Comparison of ENCODE assay signal across 25 cellular contexts in the genomic region with DNA sequence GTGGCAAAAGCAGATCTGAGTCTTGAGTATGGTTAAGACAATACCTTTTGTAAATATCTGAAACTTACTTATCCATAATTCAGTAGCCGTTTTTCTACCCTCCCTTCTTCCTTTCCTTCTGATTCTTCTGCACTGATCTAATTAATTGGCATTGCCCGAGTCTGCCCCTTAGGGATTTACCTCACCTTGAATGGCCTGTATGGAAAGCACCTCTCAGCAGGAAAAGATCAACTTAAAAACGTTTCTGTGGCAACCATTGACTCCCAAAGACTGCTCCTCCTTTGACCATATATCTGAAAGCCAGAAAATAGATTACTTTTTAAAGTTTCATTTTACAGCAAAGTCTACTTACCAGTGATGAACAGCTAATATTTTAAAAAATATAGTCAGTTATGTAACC.
"Had no signal": no experiment of that assay in that cellular context is flagged by ENCODE, and none has a peak within 500 bp of the region (broad histone marks: within the 10 kb centered on the region; RNA-seq: fewer than 3 reads in every experiment).

No MANE protein-coding gene starts in this region.

- H3K4me1 ChIP-seq: ascending aorta, heart left ventricle, left lung, lower lobe of right lung, stomach, tibial artery had no signal

- H3K4me1 Mint-ChIP-seq: activated B cell treated with CpG ODN at 0.5 μM for 24 hours; stimulated activated naive B cell treated with anti-CD40 and anti-IgM and Interleukin-4, amounts not matched to agents 10 μg/mL and 1 μg/mL and 100 μg/mL, for 72 hours had no signal

- H3K36me3 ChIP-seq: ascending aorta, cardiac muscle cell, heart left ventricle, left lung, lower lobe of right lung, stomach, tibial artery had no signal

- H3K9me3 ChIP-seq: ascending aorta, heart left ventricle, left lung, lower lobe of right lung, mucosa of descending colon, stomach, tibial artery had no signal

- H3K27me3 Mint-ChIP-seq: activated B cell treated with CpG ODN at 0.5 μM for 24 hours; natural killer cell treated with Interleukin-12 subunit alpha and Interleukin-12 subunit beta and Interleukin-15 and Interleukin-18, amount 100 ng/mL, for 72 hours; stimulated activated naive B cell treated with anti-CD40 and anti-IgM and Interleukin-4, amounts not matched to agents 10 μg/mL and 1 μg/mL and 100 μg/mL, for 72 hours had no signal

- ATAC-seq: activated T-cell treated with anti-CD3 and anti-CD28 coated beads, Interleukin-2, amount 50 U/mL, for 72 hours; esophagus mucosa; heart left ventricle; left lung; lower lobe of right lung; mucosa of descending colon; natural killer cell treated with Interleukin-12 subunit alpha and Interleukin-12 subunit beta and Interleukin-15 and Interleukin-18, amount 100 ng/mL, for 72 hours; right cardiac atrium; stimulated activated naive B cell treated with anti-CD40 and anti-IgM and Interleukin-4, amounts not matched to agents 10 μg/mL and 1 μg/mL and 100 μg/mL, for 72 hours had no signal

- H3K27me3 ChIP-seq: ascending aorta, heart left ventricle, left lung, stomach, tibial artery had no signal

- H3K27ac Mint-ChIP-seq: activated B cell treated with CpG ODN at 0.5 μM for 24 hours; activated naive CD8-positive, alpha-beta T cell; brain; natural killer cell treated with Interleukin-12 subunit alpha and Interleukin-12 subunit beta and Interleukin-15 and Interleukin-18, amount 100 ng/mL, for 72 hours; stimulated activated naive B cell treated with anti-CD40 and anti-IgM and Interleukin-4, amounts not matched to agents 10 μg/mL and 1 μg/mL and 100 μg/mL, for 72 hours had no signal

- H3K4me3 ChIP-seq: ascending aorta, cardiac muscle cell, heart left ventricle, left lung, lower lobe of right lung, mucosa of descending colon, stomach, tibial artery had no signal

- DNase-seq: activated B cell treated with CpG ODN at 0.5 μM for 24 hours; activated naive CD4-positive, alpha-beta T cell treated with Interleukin-2 at 50 U/mL for 16 hours; activated T-cell treated with anti-CD3 and anti-CD28 coated beads for 4 hours; activated T-cell treated with anti-CD3 and anti-CD28 coated beads, Interleukin-2, amount 50 U/mL, for 72 hours; cortex of kidney; foreskin fibroblast; heart left ventricle; left lung; lower lobe of right lung; mesenchymal stem cell; mucosa of descending colon; posterior cingulate gyrus; right cardiac atrium; stimulated activated CD4-positive, alpha-beta T cell treated with anti-CD3 and anti-CD28 coated beads, Interleukin-15, amount 100 ng/mL, for 24 hours; stimulated activated CD4-positive, alpha-beta T cell treated with anti-CD3 and anti-CD28 coated beads, Interleukin-2, amount 100 ng/mL, for 24 hours; stimulated activated naive B cell treated with anti-CD40 and anti-IgM and Interleukin-4, amounts not matched to agents 10 μg/mL and 1 μg/mL and 100 μg/mL, for 72 hours; stomach; T-helper 2 cell; tibial artery had no signal

- H3K27ac ChIP-seq: ascending aorta, cardiac muscle cell, heart left ventricle, left lung, lower lobe of right lung, stomach, tibial artery had no signal

- H3K4me3 Mint-ChIP-seq: activated B cell treated with CpG ODN at 0.5 μM for 24 hours; activated naive CD8-positive, alpha-beta T cell; activated T-cell treated with anti-CD3 and anti-CD28 coated beads, Interleukin-2, amount 50 U/mL, for 72 hours; brain; natural killer cell treated with Interleukin-12 subunit alpha and Interleukin-12 subunit beta and Interleukin-15 and Interleukin-18, amount 100 ng/mL, for 72 hours; stimulated activated naive B cell treated with anti-CD40 and anti-IgM and Interleukin-4, amounts not matched to agents 10 μg/mL and 1 μg/mL and 100 μg/mL, for 72 hours had no signal

- H3K36me3 Mint-ChIP-seq: activated naive CD8-positive, alpha-beta T cell; brain; natural killer cell treated with Interleukin-12 subunit alpha and Interleukin-12 subunit beta and Interleukin-15 and Interleukin-18, amount 100 ng/mL, for 72 hours; stimulated activated naive B cell treated with anti-CD40 and anti-IgM and Interleukin-4, amounts not matched to agents 10 μg/mL and 1 μg/mL and 100 μg/mL, for 72 hours had no signal

- H3K9me3 Mint-ChIP-seq: activated B cell treated with CpG ODN at 0.5 μM for 24 hours, brain had no signal
